Comparison of ENCODE assay signal across 9 cellular contexts in genomic region chr15:67945951-67946700, GRCh38.
DNase-seq lines count a peak whose midpoint lies in the region; ATAC-seq and TF ChIP-seq lines count a peak whose summit lies in the region.
"Had no signal": no experiment of that assay in that cellular context is flagged by ENCODE, and none has a peak within 500 bp of the region (broad histone marks: within the 10 kb centered on the region; RNA-seq: fewer than 3 reads in every experiment).

No MANE protein-coding gene starts in this region.

- peak; percentile 33 for DNase-seq in AG08395 (ENCODE audit: low spot score)
- peak; percentile 73 for DNase-seq in HuH-7 (ENCODE audit: low spot score)
- peak; percentile 26 for DNase-seq in brain microvascular endothelial cell
- no peak for DNase-seq in NCI-H510A (lab: John Stamatoyannopoulos, UW)
- no peak for DNase-seq in G401 (ENCODE audit: low spot score)

- H3K36me3 ChIP-seq in brain microvascular endothelial cell (replicated peaks): no peaks in the 10 kb centered on the region

- in situ Hi-C loops in brain microvascular endothelial cell (cut with HindIII; ENCODE audit: low pct_ligation_motif_present, low sequenced_read_pairs): no loop called here
- in situ Hi-C loops in G401 (cut with HindIII; ENCODE audit: low sequenced_read_pairs): no loop called here

- no peak for ATAC-seq in HG03457 (IDR thresholded peaks at IDR 0.05; ENCODE audit: unreplicated experiment)
- no peak for ATAC-seq in HG03439 (IDR thresholded peaks at IDR 0.05; ENCODE audit: unreplicated experiment)

- TF ChIP-seq CTCF in brain microvascular endothelial cell (IDR thresholded peaks at IDR 0.05; ENCODE audit: low read depth, low read length, missing control alignments): no peak

- H3K4me3 ChIP-seq in brain microvascular endothelial cell (ENCODE audit: low read depth, low read length): no peak overlapping the region

- no peak overlapping the region for H3K27ac ChIP-seq in brain microvascular endothelial cell
- H3K27ac ChIP-seq in layer of hippocampus (ENCODE audit: low read depth, low read length): peak overlapping the region; percentile 18
- H3K27ac ChIP-seq: KMS-11 had no signal

- H3K27me3 ChIP-seq in brain microvascular endothelial cell (replicated peaks) (no peaks in the 10 kb centered on the region), layer of hippocampus (ENCODE audit: control insufficient read depth, insufficient read depth, low read length) (no peaks in the 10 kb centered on the region)

Comparison
In these comparisons a context has a peak if more than half of its experiments do, and no peak if none do; other contexts are left out.
1. DNase-seq: peak in AG08395 (single experiment), HuH-7 (single experiment) and brain microvascular endothelial cell (single experiment); none in NCI-H510A (single experiment) and G401 (single experiment).